Comparison of ENCODE assay signal across 25 cellular contexts in the genomic region with DNA sequence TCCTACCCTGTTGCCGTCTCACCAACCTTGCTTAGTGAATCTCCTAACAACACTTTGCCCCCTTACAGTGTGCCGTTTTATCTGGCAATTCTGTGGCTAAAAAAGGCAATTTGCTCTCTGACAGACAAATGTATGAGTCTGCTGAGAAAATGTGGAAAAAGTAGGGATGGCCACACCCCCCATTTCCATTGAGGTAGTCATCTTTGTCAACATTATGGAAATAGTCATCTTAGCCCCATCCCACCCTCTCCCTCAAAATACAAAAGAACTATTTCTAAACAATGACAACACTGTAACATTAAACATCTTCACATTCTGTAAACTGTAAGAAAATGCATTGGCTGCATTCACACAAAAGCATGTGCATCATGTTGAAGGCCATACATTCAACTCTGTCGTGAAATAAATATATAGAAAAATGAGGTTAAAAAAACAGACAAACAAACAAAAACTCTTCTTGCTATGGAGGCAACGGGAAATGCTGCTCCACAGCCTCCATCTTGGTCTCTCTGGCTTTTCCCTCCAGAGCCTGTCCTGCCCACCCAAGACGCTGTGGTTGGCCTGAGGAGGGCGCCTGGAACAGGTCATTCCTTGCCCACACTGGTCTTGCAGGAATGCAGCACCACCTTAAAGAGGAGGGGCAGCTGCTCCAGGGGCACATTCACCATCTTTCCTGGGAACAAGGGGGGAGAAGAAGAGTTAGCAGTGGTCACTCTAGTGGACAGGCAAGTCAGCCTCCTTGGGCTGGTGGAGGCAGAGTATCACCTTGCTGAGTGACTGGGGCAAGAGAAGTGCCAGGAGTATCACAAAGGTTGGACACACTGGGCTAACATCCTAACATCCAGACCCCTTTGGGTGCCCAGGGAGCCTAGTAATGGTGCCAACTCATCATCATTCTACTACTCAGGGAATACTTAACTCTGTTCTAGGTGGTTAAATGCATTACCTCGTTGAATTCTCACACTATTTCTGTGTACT. TPM values are rescaled to one million over a fixed set of nuclear protein-coding genes. Genes with fewer than 3 reads are reported as not detected.
DNase-seq lines count a peak whose midpoint lies in the region; ATAC-seq and TF ChIP-seq lines count a peak whose summit lies in the region.
"Had no signal": no experiment of that assay in that cellular context is flagged by ENCODE, and none has a peak within 500 bp of the region (broad histone marks: within the 10 kb centered on the region; RNA-seq: fewer than 3 reads in every experiment).

No MANE protein-coding gene starts in this region.

- H3K9ac ChIP-seq in HCT116 (ENCODE audit: low read length), result no peak overlapping the region
- no peak overlapping the region for H3K9ac ChIP-seq in mesendoderm (ENCODE audit: low read length)

- H4K5ac ChIP-seq in mesendoderm (ENCODE audit: low read length), result no peak overlapping the region

- ATAC-seq in HCT116 (peak; percentile 96), WTC11 (peak; percentile 97), HG02981 (IDR thresholded peaks at IDR 0.05; ENCODE audit: unreplicated experiment) (no peak)
- ATAC-seq: activated CD4-positive, CD25-positive, alpha-beta regulatory T cell treated with anti-CD3 and anti-CD28 coated beads, Interleukin-2, amount 50 U/mL, for 24 hours; activated CD8-positive, alpha-beta T cell treated with anti-CD3 and anti-CD28 coated beads for 36 hours; left lung; naive thymus-derived CD4-positive, alpha-beta T cell; upper lobe of right lung had no signal

- H3K27ac Mint-ChIP-seq in Caco-2 (ENCODE audit: unreplicated experiment), result no peak overlapping the region
- peak overlapping the region; percentile 80 for H3K27ac Mint-ChIP-seq in WTC11
- H3K27ac Mint-ChIP-seq: activated CD8-positive, alpha-beta T cell treated with anti-CD3 and anti-CD28 coated beads for 36 hours; CD4-positive, alpha-beta memory T cell; naive thymus-derived CD4-positive, alpha-beta T cell had no signal

- H3K4ac ChIP-seq in mesendoderm (ENCODE audit: low read depth, low read length), result no peak overlapping the region

- H3K4me1 ChIP-seq in Caco-2 (no peaks in the 10 kb centered on the region; the same call in none of the 2 replicates), HCT116 (ENCODE audit: control insufficient read depth in 1 of 2, insufficient read depth in 2 of 2, low read length in 2 of 2) (peaks cover 0 to 10% of the 10 kb centered on the region in 2 experiments; a peak in 2 of 4 replicates), mesendoderm (ENCODE audit: control insufficient read depth, low read depth, low read length) (no peaks in the 10 kb centered on the region), A673 (ENCODE audit: insufficient read depth, low read length, poor library complexity, severe bottlenecking) (no peaks in the 10 kb centered on the region)
- H3K4me1 ChIP-seq: breast epithelium, left lung, upper lobe of right lung had no signal

- peak; percentile 38; the same call in 1 of the 2 replicates for TF ChIP-seq RAD21 in HCT116 (IDR thresholded peaks at IDR 0.05; ENCODE audit: low read depth)

- TF ChIP-seq POLR2A in HCT116 (IDR thresholded peaks at IDR 0.05; ENCODE audit: borderline replicate concordance, extremely low read depth, insufficient read depth, insufficient read length), result no peak

- H3K9me3 Mint-ChIP-seq in Caco-2 (ENCODE audit: unreplicated experiment) (no peaks in the 10 kb centered on the region), WTC11 (peaks cover 4% of the 10 kb centered on the region)
- H3K9me3 Mint-ChIP-seq: activated CD8-positive, alpha-beta T cell treated with anti-CD3 and anti-CD28 coated beads for 36 hours; CD4-positive, alpha-beta memory T cell; naive thymus-derived CD4-positive, alpha-beta T cell had no signal

- H2BK120ac ChIP-seq in mesendoderm (ENCODE audit: low read depth, low read length), result no peak overlapping the region

- no peak overlapping the region for H2AK5ac ChIP-seq in mesendoderm (ENCODE audit: low read length)

- no peak overlapping the region for H3K4me3 Mint-ChIP-seq in Caco-2 (ENCODE audit: unreplicated experiment)
- H3K4me3 Mint-ChIP-seq in WTC11, result no peak overlapping the region
- H3K4me3 Mint-ChIP-seq: activated CD8-positive, alpha-beta T cell treated with anti-CD3 and anti-CD28 coated beads for 36 hours; CD4-positive, alpha-beta memory T cell; naive thymus-derived CD4-positive, alpha-beta T cell had no signal

- POLR2A ChIA-PET in Caco-2 (lab: Charles Lee) (no interaction called here), HCT116 (lab: Charles Lee) (no interaction called here), WTC11 (lab: Charles Lee) (no interaction called here), A673 (lab: Charles Lee; ENCODE audit: low non-redundant PET) (no interaction called here)

- no peaks in the 10 kb centered on the region for H3K9me2 ChIP-seq in HCT116 (ENCODE audit: insufficient read depth)

- H3K27me3 Mint-ChIP-seq in Caco-2 (ENCODE audit: insufficient read depth, unreplicated experiment), result no peaks in the 10 kb centered on the region
- H3K27me3 Mint-ChIP-seq in WTC11 (ENCODE audit: low read depth), result no peaks in the 10 kb centered on the region

- H3K36me3 ChIP-seq in Caco-2 (ENCODE audit: control insufficient read depth, insufficient read depth, low read length) (no peaks in the 10 kb centered on the region; the same call in 1 of the 2 replicates), HCT116 (ENCODE audit: control insufficient read depth in 1 of 2, insufficient read depth in 2 of 2, low read length in 2 of 2) (peaks cover 4 to 5% of the 10 kb centered on the region in 2 experiments; a peak in 1 of 4 replicates), mesendoderm (ENCODE audit: control insufficient read depth, insufficient read depth, low read length) (peaks cover 8% of the 10 kb centered on the region), A673 (ENCODE audit: insufficient read depth, low read length, poor library complexity, severe bottlenecking) (no peaks in the 10 kb centered on the region)
- H3K36me3 ChIP-seq: adrenal gland, breast epithelium, right atrium auricular region, upper lobe of right lung had no signal

- H2BK5ac ChIP-seq in mesendoderm (ENCODE audit: low read length), result no peak overlapping the region

- no peaks in the 10 kb centered on the region for H3K79me2 ChIP-seq in HCT116 (ENCODE audit: insufficient read depth, low read length)
- H3K79me2 ChIP-seq in mesendoderm (ENCODE audit: control insufficient read depth, insufficient read depth, low read length), result no peaks in the 10 kb centered on the region

- TF ChIP-seq CTCF in Caco-2 (IDR thresholded peaks at IDR 0.05; ENCODE audit: insufficient read depth in 1 of 2, low read depth in 1 of 2, low read length in 1 of 2, severe bottlenecking in 1 of 2, unreplicated experiment in 1 of 2), result peak; percentile 13 to 27
- peak in 2 of 3 experiments; percentile 10 to 41; a peak in 3 of 6 replicates for TF ChIP-seq CTCF in HCT116 (IDR thresholded peaks at IDR 0.05 in 2 of 3, conservative IDR thresholded peaks at IDR 0.05 in 1 of 3; ENCODE audit: borderline replicate concordance in 1 of 3, insufficient read depth in 1 of 3, low read depth in 2 of 3, low read length in 2 of 3)
- no peak for TF ChIP-seq CTCF in WTC11 (IDR thresholded peaks at IDR 0.05)
- no peak for TF ChIP-seq CTCF in A673 (conservative IDR thresholded peaks at IDR 0.05; ENCODE audit: low read depth, low read length)

- no peak overlapping the region for H3K23ac ChIP-seq in mesendoderm (ENCODE audit: low read length)

- WGBS in mesendoderm (ENCODE audit: extremely low coverage, insufficient coverage, low lambda C conversion rate), result no CpG with 5 or more reads among the region's 7 CpGs

- no peaks in the 10 kb centered on the region for H4K20me1 ChIP-seq in HCT116 (ENCODE audit: insufficient read depth)

- H3K36me3 Mint-ChIP-seq in Caco-2 (ENCODE audit: insufficient read depth, unreplicated experiment) (peaks cover 12% of the 10 kb centered on the region), WTC11 (peaks cover 47% of the 10 kb centered on the region)
- H3K36me3 Mint-ChIP-seq: CD4-positive, alpha-beta memory T cell; naive thymus-derived CD4-positive, alpha-beta T cell had no signal

- H3K27ac ChIP-seq in HCT116 (ENCODE audit: low read depth, low read length), result no peak overlapping the region
- H3K27ac ChIP-seq in mesendoderm (ENCODE audit: low read depth, low read length), result no peak overlapping the region
- H3K27ac ChIP-seq in A673 (ENCODE audit: low read depth, low read length, poor library complexity, severe bottlenecking), result no peak overlapping the region
- H3K27ac ChIP-seq: breast epithelium, left lung, right atrium auricular region, RWPE1, upper lobe of right lung had no signal

- intact Hi-C loops in Caco-2 (cut with micrococcal nuclease; ENCODE audit: unreplicated experiment), result no loop called here
- intact Hi-C loops in HCT116 (cut with micrococcal nuclease), result no loop called here
- intact Hi-C loops in A673 (cut with micrococcal nuclease; ENCODE audit: unreplicated experiment), result no loop called here

- H3K9me3 ChIP-seq in Caco-2 (no peaks in the 10 kb centered on the region), HCT116 (ENCODE audit: control insufficient read depth in 1 of 2, insufficient read depth in 1 of 2, low read depth in 1 of 2, low read length in 2 of 2) (no peaks in the 10 kb centered on the region), A673 (ENCODE audit: low read depth, low read length, poor library complexity, severe bottlenecking) (no peaks in the 10 kb centered on the region)
- H3K9me3 ChIP-seq: adrenal gland, breast epithelium, left lung, right atrium auricular region, upper lobe of right lung had no signal

- H3K27me3 ChIP-seq in Caco-2 (replicated peaks; ENCODE audit: control insufficient read depth, insufficient read depth, low read length) (no peaks in the 10 kb centered on the region), HCT116 (ENCODE audit: insufficient read depth, low read length) (no peaks in the 10 kb centered on the region), mesendoderm (ENCODE audit: insufficient read depth, low read length, poor library complexity) (no peaks in the 10 kb centered on the region), A673 (replicated peaks; ENCODE audit: insufficient read depth, low read depth, low read length, poor library complexity) (no peaks in the 10 kb centered on the region)
- H3K27me3 ChIP-seq: adrenal gland, breast epithelium, left lung, right atrium auricular region, upper lobe of right lung had no signal

- CTCF ChIA-PET in Caco-2 (lab: Charles Lee) (interaction anchor here (0.6 kb wide), 1 partner anchor 202 kb away, joined by 7 read pairs; no protein-coding TSS in a partner anchor), HCT116 (lab: Charles Lee) (no interaction called here), WTC11 (lab: Charles Lee) (interaction anchor here (1.0 to 5.3 kb wide), 3 partner anchors 11 to 95 kb away, joined by 6 to 41 read pairs (median 11); no protein-coding TSS in a partner anchor), A673 (lab: Charles Lee) (no interaction called here)

- H2AFZ ChIP-seq in HCT116 (ENCODE audit: low read depth, low read length, poor library complexity, severe bottlenecking), result no peak overlapping the region

- no peaks in the 10 kb centered on the region for H3K79me1 ChIP-seq in mesendoderm (ENCODE audit: low read length)

- H4K8ac ChIP-seq in mesendoderm (ENCODE audit: low read depth, low read length), result no peak overlapping the region

- no peak overlapping the region for H3K18ac ChIP-seq in mesendoderm (ENCODE audit: low read length)

- BruUV-seq in Caco-2 (replicated peaks; lab: Mats Ljungman, UMichigan) (no TSS peak), HCT116 (replicated peaks; lab: Mats Ljungman, UMichigan) (no TSS peak), A673 (replicated peaks; lab: Mats Ljungman, UMichigan) (no TSS peak)

- RAD21 ChIA-PET in HCT116 (lab: Charles Lee; ENCODE audit: low non-redundant PET in 1 of 2, low total read pairs in 2 of 2, uncharacterized antibody in 2 of 2, unreplicated experiment in 2 of 2), result no interaction called here

- H3K4me3 ChIP-seq in Caco-2 (ENCODE audit: low read depth, low read length) (no peak overlapping the region), HCT116 (replicated peaks in 1 of 2; ENCODE audit: low read depth in 1 of 2, low read length in 2 of 2) (no peak overlapping the region), mesendoderm (ENCODE audit: low read length) (no peak overlapping the region), A673 (ENCODE audit: low read depth, low read length, poor library complexity, severe bottlenecking) (no peak overlapping the region)
- H3K4me3 ChIP-seq: adrenal gland, breast epithelium, left lung, right atrium auricular region, upper lobe of right lung had no signal

- H3K4me2 ChIP-seq in HCT116 (ENCODE audit: low read length) (0 out of 2 replicates have a peak overlapping the region, but pooled peaks have one; percentile 2), mesendoderm (ENCODE audit: low read length) (no peak overlapping the region)

- peak in 1 of 2 experiments; percentile 45 for DNase-seq in Caco-2
- DNase-seq in HCT116 (ENCODE audit: low read depth, low spot score), result peak; percentile 8
- peak; percentile 75 for DNase-seq in WTC11 (ENCODE audit: low spot score)
- peak; percentile 83 for DNase-seq in mesendoderm
- DNase-seq in A673 (ENCODE audit: low spot score), result no peak
- DNase-seq in T-helper 1 cell, result no peak
- DNase-seq: activated CD8-positive, alpha-beta T cell treated with anti-CD3 and anti-CD28 coated beads for 36 hours; activated gamma-delta T cell treated with Interleukin-2 at 50 U/mL for 16 hours; activated T-cell treated with anti-CD3 and anti-CD28 coated beads, Interleukin-2, amount 50 U/mL, for 1 hour; CD4-positive, alpha-beta memory T cell; GF-D8; glutamatergic neuron; left lung; naive thymus-derived CD4-positive, alpha-beta T cell; NCI-H510A; stimulated activated CD4-positive, alpha-beta T cell treated with anti-CD3 and anti-CD28 coated beads, Interleukin-15, amount 100 ng/mL, for 24 hours; T1000; upper lobe of right lung had no signal

- H3K4me1 Mint-ChIP-seq in Caco-2 (ENCODE audit: low read depth, unreplicated experiment) (peaks cover 13% of the 10 kb centered on the region), WTC11 (0 out of 2 replicates have a peak, but pooled peaks cover 3% of the 10 kb centered on the region)
- H3K4me1 Mint-ChIP-seq: CD4-positive, alpha-beta memory T cell; naive thymus-derived CD4-positive, alpha-beta T cell had no signal

- H3K56ac ChIP-seq in mesendoderm (ENCODE audit: low read length), result no peak overlapping the region

- no peak overlapping the region for H2BK15ac ChIP-seq in mesendoderm (replicated peaks; ENCODE audit: low read depth)

RNA-seq across cellular contexts. Expression of a gene that starts 15.2 kb away (rescaled TPM):
- total RNA-seq in Caco-2 (2022) (0.09 TPM in 1 of 2 replicates, not detected in the other), HCT116 (2021; ENCODE audit: unreplicated experiment) (0.64 TPM), WTC11 (2021) (0.39 to 0.77 TPM (median 0.60 TPM) in 3 replicates), A673 (2021) (not detected in 2 replicates)
- polyA plus RNA-seq in HCT116 (2012), result 0.02 and 0.04 TPM in 2 replicates
- polyA plus RNA-seq in mesendoderm (2013, experiment 1 of 2), result 0.07 TPM
- 0.07 TPM for polyA plus RNA-seq in mesendoderm (2013, experiment 2 of 2)
- total RNA-seq: activated CD8-positive, alpha-beta T cell treated with anti-CD3 and anti-CD28 coated beads for 36 hours; breast epithelium; CD4-positive, alpha-beta memory T cell; omental fat pad; right atrium auricular region; upper lobe of right lung had no signal
- polyA plus RNA-seq: CD4-positive, alpha-beta memory T cell; naive thymus-derived CD4-positive, alpha-beta T cell had no signal

Comparison
In these comparisons a context has a peak if more than half of its experiments do, and no peak if none do; other contexts are left out.
1. DNase-seq: peak in HCT116 (single experiment), WTC11 (single experiment) and mesendoderm (single experiment); none in A673 (single experiment) and T-helper 1 cell (0 of 5).
2. CTCF ChIP-seq: peak in Caco-2 (2 of 2) and HCT116 (2 of 3); none in WTC11 (single experiment) and A673 (single experiment).
3. CTCF ChIA-PET loops: an anchor here in Caco-2 (0.6 kb wide) and WTC11 (1.0 to 5.3 kb wide); none called in HCT116 and A673.